Comparison of ENCODE assay signal across 1 cellular context in the genomic region with DNA sequence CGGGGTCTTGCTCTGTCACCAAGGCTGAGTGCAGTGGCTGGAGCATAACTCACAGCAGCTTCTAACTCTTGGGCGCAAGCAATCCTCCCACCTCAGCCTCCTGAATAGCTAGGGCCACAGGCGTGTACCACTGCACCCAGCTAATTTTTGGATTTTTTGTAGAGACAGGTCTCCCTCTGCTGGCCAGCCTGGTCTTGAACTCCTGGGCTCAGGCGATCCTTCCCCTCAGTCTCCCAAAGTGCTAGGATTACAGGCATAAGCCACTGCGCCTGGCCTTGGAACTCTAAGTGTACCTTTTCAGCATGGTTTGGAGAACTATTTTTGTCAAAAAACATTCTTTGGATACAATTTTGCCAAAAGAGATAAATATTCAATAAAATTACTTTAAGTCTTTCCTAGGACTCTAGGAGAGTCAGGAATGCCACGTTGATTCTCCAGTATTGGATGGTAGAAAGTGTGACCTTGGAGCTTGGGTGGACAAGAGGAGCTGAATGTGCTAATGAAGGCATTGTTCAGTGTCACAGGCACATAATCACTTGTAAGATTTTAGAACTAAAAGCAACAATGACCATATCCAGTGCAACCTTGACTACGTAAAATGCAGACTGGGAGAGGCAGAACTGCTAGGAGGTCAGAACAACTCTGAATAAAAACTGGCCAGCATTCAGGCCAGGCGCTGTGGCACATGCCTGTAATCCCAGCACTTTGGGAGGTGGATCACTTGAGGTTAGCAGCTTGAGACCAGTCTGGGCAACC.
TF ChIP-seq lines count a peak whose summit lies in the region.

No MANE protein-coding gene starts in this region.

TF ChIP-seq in HCT116, 20 proteins besides CTCF, POLR2A, EP300 and RAD21 (continued from another document):
- TF ChIP-seq EZH2phosphoT487 (IDR thresholded peaks at IDR 0.05; ENCODE audit: borderline replicate concordance) (no peak), ELF1 (IDR thresholded peaks at IDR 0.05; ENCODE audit: borderline replicate concordance, low read depth) (no peak), ZFX (IDR thresholded peaks at IDR 0.05) (no peak), TCF7L2 (IDR thresholded peaks at IDR 0.05; ENCODE audit: borderline replicate concordance, extremely low read depth, insufficient read depth, insufficient read length) (no peak), CEBPB (IDR thresholded peaks at IDR 0.05; ENCODE audit: low read depth) (no peak), ZNF274 (IDR thresholded peaks at IDR 0.05; ENCODE audit: low read depth, low read length) (no peak), EGR1 (IDR thresholded peaks at IDR 0.05; ENCODE audit: low read depth) (no peak)
- TF ChIP-seq, protein P1, sequence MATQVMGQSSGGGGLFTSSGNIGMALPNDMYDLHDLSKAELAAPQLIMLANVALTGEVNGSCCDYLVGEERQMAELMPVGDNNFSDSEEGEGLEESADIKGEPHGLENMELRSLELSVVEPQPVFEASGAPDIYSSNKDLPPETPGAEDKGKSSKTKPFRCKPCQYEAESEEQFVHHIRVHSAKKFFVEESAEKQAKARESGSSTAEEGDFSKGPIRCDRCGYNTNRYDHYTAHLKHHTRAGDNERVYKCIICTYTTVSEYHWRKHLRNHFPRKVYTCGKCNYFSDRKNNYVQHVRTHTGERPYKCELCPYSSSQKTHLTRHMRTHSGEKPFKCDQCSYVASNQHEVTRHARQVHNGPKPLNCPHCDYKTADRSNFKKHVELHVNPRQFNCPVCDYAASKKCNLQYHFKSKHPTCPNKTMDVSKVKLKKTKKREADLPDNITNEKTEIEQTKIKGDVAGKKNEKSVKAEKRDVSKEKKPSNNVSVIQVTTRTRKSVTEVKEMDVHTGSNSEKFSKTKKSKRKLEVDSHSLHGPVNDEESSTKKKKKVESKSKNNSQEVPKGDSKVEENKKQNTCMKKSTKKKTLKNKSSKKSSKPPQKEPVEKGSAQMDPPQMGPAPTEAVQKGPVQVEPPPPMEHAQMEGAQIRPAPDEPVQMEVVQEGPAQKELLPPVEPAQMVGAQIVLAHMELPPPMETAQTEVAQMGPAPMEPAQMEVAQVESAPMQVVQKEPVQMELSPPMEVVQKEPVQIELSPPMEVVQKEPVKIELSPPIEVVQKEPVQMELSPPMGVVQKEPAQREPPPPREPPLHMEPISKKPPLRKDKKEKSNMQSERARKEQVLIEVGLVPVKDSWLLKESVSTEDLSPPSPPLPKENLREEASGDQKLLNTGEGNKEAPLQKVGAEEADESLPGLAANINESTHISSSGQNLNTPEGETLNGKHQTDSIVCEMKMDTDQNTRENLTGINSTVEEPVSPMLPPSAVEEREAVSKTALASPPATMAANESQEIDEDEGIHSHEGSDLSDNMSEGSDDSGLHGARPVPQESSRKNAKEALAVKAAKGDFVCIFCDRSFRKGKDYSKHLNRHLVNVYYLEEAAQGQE (IDR thresholded peaks at IDR 0.05; ENCODE audit: low read depth), result no peak
